In genomic region chr12:67042697-67043131, GRCh38 we compare ENCODE assay signal across 11 cellular contexts.
A peak's percentile ranks its signal among the peaks of the same experiment; 100 is the strongest.
DNase-seq lines count a peak whose midpoint lies in the region; ATAC-seq, FAIRE-seq and TF ChIP-seq lines count a peak whose summit lies in the region.
"Had no signal": no experiment of that assay in that cellular context is flagged by ENCODE, and none has a peak within 500 bp of the region (broad histone marks: within the 10 kb centered on the region; RNA-seq: fewer than 3 reads in every experiment).

No MANE protein-coding gene starts in this region.

- H3K36me3 ChIP-seq in H7 (replicated peaks; ENCODE audit: control insufficient read depth, insufficient read depth, low read length) (no peaks in the 10 kb centered on the region), trophoblast cell (ENCODE audit: control insufficient read depth in 1 of 2, insufficient read depth in 2 of 2, low read length in 2 of 2) (no peaks in the 10 kb centered on the region), MG63 (no peaks in the 10 kb centered on the region)

- no peak overlapping the region for H3K18ac ChIP-seq in trophoblast cell (ENCODE audit: low read length)

- H2BK12ac ChIP-seq in trophoblast cell (ENCODE audit: low read length) = peak overlapping the region; percentile 73

- no peak overlapping the region for H3K27ac Mint-ChIP-seq in T-helper 17 cell
- H3K27ac Mint-ChIP-seq: activated naive CD8-positive, alpha-beta T cell treated with anti-CD3 and anti-CD28 coated beads, Interleukin-2, amount 10 ng/mL, durations not matched to agents 7 days and 5 days; T-helper 1 cell treated with Interleukin-12 subunit alpha and Interleukin-12 subunit beta and Interleukin-4 antibody, amounts not matched to agents 30 μg/mL and 1 μg/mL, for 36 hours had no signal

- peaks cover 1% of the 10 kb centered on the region for H3K79me2 ChIP-seq in trophoblast cell (ENCODE audit: control insufficient read depth, insufficient read depth, low read length, poor library complexity)

- peak overlapping the region; percentile 53 for H2BK120ac ChIP-seq in trophoblast cell (ENCODE audit: insufficient read depth, low read length, poor library complexity)

- no peak for ATAC-seq in T-helper 17 cell

- peak overlapping the region; percentile 35 for H3K27ac ChIP-seq in trophoblast cell (ENCODE audit: low read depth, low read length)

- peaks cover 11% of the 10 kb centered on the region for H3K79me1 ChIP-seq in trophoblast cell (ENCODE audit: low read length)

- no peak overlapping the region for H3K4me2 ChIP-seq in trophoblast cell (ENCODE audit: low read length)

- peak overlapping the region; percentile 25 for H4K91ac ChIP-seq in trophoblast cell (ENCODE audit: low read depth, low read length)

- H2AK5ac ChIP-seq in trophoblast cell (ENCODE audit: low read length) = no peak overlapping the region

- no CpG with 5 or more reads among the region's 2 CpGs for WGBS in trophoblast cell (ENCODE audit: extremely low coverage, insufficient coverage, insufficient read length)

- H3K27me3 ChIP-seq in H7 (ENCODE audit: control insufficient read depth, insufficient read depth, low read length) (no peaks in the 10 kb centered on the region), trophoblast cell (ENCODE audit: insufficient read depth, low read length) (no peaks in the 10 kb centered on the region), MG63 (peaks cover 10% of the 10 kb centered on the region)

- no peak for TF ChIP-seq CTCF in choroid plexus epithelial cell (conservative IDR thresholded peaks at IDR 0.05; ENCODE audit: low read depth, low read length)

- H2BK5ac ChIP-seq in trophoblast cell (ENCODE audit: low read depth, low read length, poor library complexity) = no peak overlapping the region

- peak; percentile 26 for DNase-seq in H7
- peak; percentile 7 for DNase-seq in NCI-H2227 (lab: John Stamatoyannopoulos, UW; ENCODE audit: unreplicated experiment)
- peak; percentile 22 for DNase-seq in choroid plexus epithelial cell (ENCODE audit: low read depth)
- peak in 1 of 2 donors; percentile 27 for DNase-seq in trophoblast cell
- DNase-seq in RCC 7860 (ENCODE audit: low spot score) = no peak
- DNase-seq in T-helper 17 cell = no peak
- no peak for DNase-seq in MG63
- DNase-seq in stimulated activated naive CD4-positive, alpha-beta T cell treated with Interleukin-2 at 50 U/mL for 16 hours (lab: John Stamatoyannopoulos, UW) = no peak
- DNase-seq: activated naive CD8-positive, alpha-beta T cell treated with anti-CD3 and anti-CD28 coated beads, Interleukin-2, amount 10 ng/mL, durations not matched to agents 7 days and 5 days; stimulated activated CD4-positive, alpha-beta T cell treated with anti-CD3 and anti-CD28 coated beads, Interleukin-15, amount 100 ng/mL, for 24 hours had no signal

- no peak overlapping the region for H4K12ac ChIP-seq in trophoblast cell (ENCODE audit: low read depth, low read length)

- H3K9me3 ChIP-seq in trophoblast cell (ENCODE audit: insufficient read depth, low read depth, low read length) (no peaks in the 10 kb centered on the region), T-helper 17 cell (ENCODE audit: control insufficient read depth, low read length, poor library complexity, severe bottlenecking) (no peaks in the 10 kb centered on the region), MG63 (no peaks in the 10 kb centered on the region)

- H3K14ac ChIP-seq in trophoblast cell (ENCODE audit: low read length) = peak overlapping the region; percentile 32

- no peak overlapping the region for H4K8ac ChIP-seq in trophoblast cell (ENCODE audit: low read depth, low read length)

- H3K27me3 Mint-ChIP-seq in T-helper 17 cell = peaks cover 23% of the 10 kb centered on the region

- H3K4me1 Mint-ChIP-seq in T-helper 17 cell = no peaks in the 10 kb centered on the region
- H3K4me1 Mint-ChIP-seq: activated naive CD8-positive, alpha-beta T cell treated with anti-CD3 and anti-CD28 coated beads, Interleukin-2, amount 10 ng/mL, durations not matched to agents 7 days and 5 days had no signal

- H3K36me3 Mint-ChIP-seq in T-helper 17 cell (ENCODE audit: low read depth) = peaks cover 4% of the 10 kb centered on the region
- H3K36me3 Mint-ChIP-seq: activated naive CD8-positive, alpha-beta T cell treated with anti-CD3 and anti-CD28 coated beads, Interleukin-2, amount 10 ng/mL, durations not matched to agents 7 days and 5 days had no signal

- no peak overlapping the region for H3K4me3 Mint-ChIP-seq in T-helper 17 cell
- H3K4me3 Mint-ChIP-seq: activated naive CD8-positive, alpha-beta T cell treated with anti-CD3 and anti-CD28 coated beads, Interleukin-2, amount 10 ng/mL, durations not matched to agents 7 days and 5 days; T-helper 1 cell treated with Interleukin-12 subunit alpha and Interleukin-12 subunit beta and Interleukin-4 antibody, amounts not matched to agents 30 μg/mL and 1 μg/mL, for 36 hours had no signal

- H3K23ac ChIP-seq in trophoblast cell (ENCODE audit: low read length) = no peak overlapping the region

- peak overlapping the region; percentile 40 for H3K4ac ChIP-seq in trophoblast cell (ENCODE audit: low read depth, low read length)

- H2AFZ ChIP-seq in trophoblast cell (ENCODE audit: insufficient read depth, low read length, poor library complexity) = no peak overlapping the region

- no peak for FAIRE-seq in RCC 7860 (lab: Jason Lieb, UNC)

- H3K4me3 ChIP-seq in H7 (ENCODE audit: insufficient read depth, low read depth, low read length) (no peak overlapping the region), choroid plexus epithelial cell (ENCODE audit: low read depth, low read length) (no peak overlapping the region), trophoblast cell (ENCODE audit: low read depth, low read length) (no peak overlapping the region), MG63 (no peak overlapping the region)

- H3K9ac ChIP-seq in trophoblast cell (ENCODE audit: low read length) = no peak overlapping the region

- peaks cover 11 to 32% of the 10 kb centered on the region in 2 experiments for H3K4me1 ChIP-seq in trophoblast cell (ENCODE audit: control insufficient read depth in 1 of 2, insufficient read depth in 2 of 2, low read length in 2 of 2)

Comparison
In these comparisons a context has a peak if more than half of its experiments do, and no peak if none do; other contexts are left out.
1. DNase-seq: peak in H7 (single experiment), NCI-H2227 (single experiment) and choroid plexus epithelial cell (single experiment); none in RCC 7860 (single experiment), T-helper 17 cell (0 of 3), MG63 (single experiment) and stimulated activated naive CD4-positive, alpha-beta T cell treated with Interleukin-2 at 50 U/mL for 16 hours (single experiment).